ENCODE assay signal across 31 cellular contexts in genomic region chr5:137688248-137688840, GRCh38. TPM values are rescaled to one million over a fixed set of nuclear protein-coding genes. Genes with fewer than 3 reads are reported as not detected.
A peak's percentile ranks its signal among the peaks of the same experiment; 100 is the strongest.
DNase-seq lines count a peak whose midpoint lies in the region; TF ChIP-seq lines count a peak whose summit lies in the region.
"Had no signal": no experiment of that assay in that cellular context is flagged by ENCODE, and none has a peak within 500 bp of the region (broad histone marks: within the 10 kb centered on the region; RNA-seq: fewer than 3 reads in every experiment).

No MANE protein-coding gene starts in this region.

- H3K9me2 ChIP-seq in GM23248 (ENCODE audit: insufficient read depth) = no peaks in the 10 kb centered on the region

- 49 to 59% methylated on average over 5 of the region's 5 CpGs for WGBS in GM23248 (ENCODE audit: low coverage in 1 of 2, low lambda C conversion rate in 2 of 2, missing lambda C conversion rate in 2 of 2), 2 experiments

- H3K27me3 ChIP-seq in GM23248 (replicated peaks; ENCODE audit: insufficient read depth) = no peaks in the 10 kb centered on the region
- no peaks in the 10 kb centered on the region for H3K27me3 ChIP-seq in WERI-Rb-1 (ENCODE audit: insufficient read depth, low read depth, severe bottlenecking)
- H3K27me3 ChIP-seq: adrenal gland, dorsolateral prefrontal cortex, gastrocnemius medialis, ovary, suprapubic skin had no signal

- H3K27ac Mint-ChIP-seq in MCF 10A (ENCODE audit: low read depth, unreplicated experiment) = no peak overlapping the region
- H3K27ac Mint-ChIP-seq: activated naive CD4-positive, alpha-beta T cell treated with anti-CD3 and anti-CD28 coated beads for 36 hours; brain; CD4-positive, alpha-beta T cell; H9; nephron; T-helper 1 cell treated with Interleukin-12 subunit alpha and Interleukin-12 subunit beta and Interleukin-4 antibody, amounts not matched to agents 30 μg/mL and 1 μg/mL, for 36 hours had no signal

- CTCF ChIA-PET in MCF 10A (lab: Yijun Ruan, JAX) = interaction anchor here (0.7 kb wide), 1 partner anchor 54 kb away, joined by 5 read pairs; no protein-coding TSS in a partner anchor

- BruUV-seq in MCF 10A (replicated peaks; lab: Mats Ljungman, UMichigan) = no TSS peak

- intact Hi-C loops in MCF 10A (cut with micrococcal nuclease) = no loop called here

- in situ Hi-C loops in GM23248 (cut with MboI) = no loop called here

- DNase-seq in AG10803 (ENCODE audit: low read depth) (peak; percentile 49), GM23248 (peak; percentile 59), WERI-Rb-1 (no peak), lung microvascular endothelial cell (ENCODE audit: low read depth in 2 of 2) (peak; percentile 32 to 39), MCF 10A (ENCODE audit: unreplicated experiment) (no peak), COLO829 (ENCODE audit: low spot score) (no peak), NCI-H774 (lab: John Stamatoyannopoulos, UW) (no peak), NCI-H1092 treated with DMSO at 0.1 percent for 48 hours (lab: John Stamatoyannopoulos, UW) (no peak)
- DNase-seq: activated CD4-positive, alpha-beta T cell treated with anti-CD3 and anti-CD28 coated beads, Interleukin-2, amount 50 U/mL, for 48 hours; activated naive CD4-positive, alpha-beta T cell treated with anti-CD3 and anti-CD28 coated beads for 36 hours; adrenal gland; CD4-positive, alpha-beta T cell; DMS153; gastrocnemius medialis; H9; hippocampal formation; KG1; mucosa of descending colon; NCI-H1092; NCI-H187 treated with DMSO at 0.1 percent for 48 hours; NCI-H524; NK-92 treated with Interleukin-12 subunit alpha and Interleukin-12 subunit beta, amount 100 ng/mL, for 24 hours; ovary; PC-3; stimulated activated naive CD4-positive, alpha-beta T cell had no signal

- no peaks in the 10 kb centered on the region for H3K9me3 Mint-ChIP-seq in MCF 10A (ENCODE audit: unreplicated experiment)
- H3K9me3 Mint-ChIP-seq: activated naive CD4-positive, alpha-beta T cell treated with anti-CD3 and anti-CD28 coated beads for 36 hours; brain; CD4-positive, alpha-beta T cell; H9; nephron; T-helper 1 cell treated with Interleukin-12 subunit alpha and Interleukin-12 subunit beta and Interleukin-4 antibody, amounts not matched to agents 30 μg/mL and 1 μg/mL, for 36 hours had no signal

- no peak overlapping the region for H3K4me3 Mint-ChIP-seq in MCF 10A (ENCODE audit: unreplicated experiment)
- H3K4me3 Mint-ChIP-seq: activated naive CD4-positive, alpha-beta T cell treated with anti-CD3 and anti-CD28 coated beads for 36 hours; brain; CD4-positive, alpha-beta T cell; H9; nephron; T-helper 1 cell treated with Interleukin-12 subunit alpha and Interleukin-12 subunit beta and Interleukin-4 antibody, amounts not matched to agents 30 μg/mL and 1 μg/mL, for 36 hours had no signal

- no peak overlapping the region for H3K9ac ChIP-seq in GM23248

- H3F3A ChIP-seq in GM23248 (ENCODE audit: insufficient read depth) = no peaks in the 10 kb centered on the region

- H3K36me3 ChIP-seq in GM23248 (ENCODE audit: low read depth) (no peaks in the 10 kb centered on the region), WERI-Rb-1 (no peaks in the 10 kb centered on the region; the same call in 1 of the 2 replicates)
- H3K36me3 ChIP-seq: ovary had no signal

- H3K4me3 ChIP-seq in AG10803 (ENCODE audit: low read length) = no peak overlapping the region
- H3K4me3 ChIP-seq in GM23248 = no peak overlapping the region
- H3K4me3 ChIP-seq in WERI-Rb-1 (ENCODE audit: low read depth, low read length) = no peak overlapping the region
- H3K4me3 ChIP-seq: adrenal gland, dorsolateral prefrontal cortex, gastrocnemius medialis, lung, mucosa of descending colon, ovary, suprapubic skin had no signal

- POLR2A ChIA-PET in MCF 10A (lab: Yijun Ruan, JAX) = interaction anchor here (0.6 kb wide), 1 partner anchor 9 kb away, joined by 3 read pairs; no protein-coding TSS in a partner anchor

- H3K27ac ChIP-seq in GM23248 (no peak overlapping the region), WERI-Rb-1 (peak overlapping the region; percentile 13)
- H3K27ac ChIP-seq: adrenal gland, gastrocnemius medialis, ovary, suprapubic skin had no signal

- no peaks in the 10 kb centered on the region for H3K36me3 Mint-ChIP-seq in MCF 10A (ENCODE audit: insufficient read depth, unreplicated experiment)

- H3K4me1 ChIP-seq in GM23248 (ENCODE audit: insufficient read depth) = no peaks in the 10 kb centered on the region
- H3K4me1 ChIP-seq: adrenal gland, gastrocnemius medialis, suprapubic skin had no signal

- H2AFZ ChIP-seq in GM23248 = no peak overlapping the region

- TF ChIP-seq CTCF in AG10803 (conservative IDR thresholded peaks at IDR 0.05; ENCODE audit: low read length) (no peak), WERI-Rb-1 (IDR thresholded peaks at IDR 0.05; ENCODE audit: low read depth, low read length) (no peak), MCF 10A (IDR thresholded peaks at IDR 0.05; ENCODE audit: unreplicated experiment) (no peak)

- no peaks in the 10 kb centered on the region for H4K20me1 ChIP-seq in GM23248 (ENCODE audit: insufficient read depth)

- H3K79me2 ChIP-seq in GM23248 (ENCODE audit: insufficient read depth) = no peaks in the 10 kb centered on the region

- H3K4me2 ChIP-seq in GM23248 (ENCODE audit: unreplicated experiment) = no peak overlapping the region

- H3K4me1 Mint-ChIP-seq in MCF 10A (ENCODE audit: insufficient read depth, unreplicated experiment) = no peaks in the 10 kb centered on the region
- H3K4me1 Mint-ChIP-seq: brain, nephron had no signal

- no peaks in the 10 kb centered on the region for H3K9me3 ChIP-seq in GM23248 (ENCODE audit: low read depth)
- H3K9me3 ChIP-seq in WERI-Rb-1 (ENCODE audit: severe bottlenecking) = no peaks in the 10 kb centered on the region
- H3K9me3 ChIP-seq: adrenal gland, gastrocnemius medialis, mucosa of descending colon, ovary, suprapubic skin had no signal

- peaks cover 29% of the 10 kb centered on the region for H3K27me3 Mint-ChIP-seq in MCF 10A (ENCODE audit: insufficient read depth, unreplicated experiment)
- H3K27me3 Mint-ChIP-seq: brain; CD4-positive, alpha-beta T cell had no signal

RNA-seq across cellular contexts. Expression of gene KLHL3, which starts 47.5 kb away (rescaled TPM):
- 0.51 and 1.3 TPM in 2 replicates for total RNA-seq in GM23248 (2014; rRNA removed; shearing (Covaris generic))
- 1.1 and 1.7 TPM in 2 replicates for polyA plus RNA-seq in GM23248 (2016; fragmentation: Nextera tagmentation; extraction: Ambion mirVana)
- total RNA-seq in lung microvascular endothelial cell (20.7 and 28.6 TPM in 2 replicates), MCF 10A (2022) (0.27 and 0.49 TPM in 2 replicates)

Comparison
In these comparisons a context has a peak if more than half of its experiments do, and no peak if none do; other contexts are left out.
1. DNase-seq: peak in AG10803 (single experiment), GM23248 (single experiment) and lung microvascular endothelial cell (2 of 2); none in WERI-Rb-1 (single experiment), MCF 10A (single experiment), COLO829 (single experiment), NCI-H774 (single experiment) and NCI-H1092 treated with DMSO at 0.1 percent for 48 hours (single experiment).